In genomic region chr1:7424352-7424890, GRCh38 we compare ENCODE assay signal across 23 cellular contexts.
DNase-seq lines count a peak whose midpoint lies in the region; ATAC-seq, FAIRE-seq and TF ChIP-seq lines count a peak whose summit lies in the region.
"Had no signal": no experiment of that assay in that cellular context is flagged by ENCODE, and none has a peak within 500 bp of the region (broad histone marks: within the 10 kb centered on the region; RNA-seq: fewer than 3 reads in every experiment).

No MANE protein-coding gene starts in this region.

- peak overlapping the region; percentile 83 for H2AFZ ChIP-seq in astrocyte (ENCODE audit: low read depth, low read length)

- H3K79me2 ChIP-seq in astrocyte (ENCODE audit: insufficient read depth, low read length) = no peaks in the 10 kb centered on the region

- intact Hi-C loops in sigmoid colon (cut with DNase I) = no loop called here
- intact Hi-C loops in ovary (cut with DNase I) = no loop called here
- intact Hi-C loops in sciatic nerve (cut with DNase I) = no loop called here

- H3K36me3 ChIP-seq in astrocyte (ENCODE audit: insufficient read depth, low read length) (no peaks in the 10 kb centered on the region), sigmoid colon (no peaks in the 10 kb centered on the region), ovary (no peaks in the 10 kb centered on the region)
- H3K36me3 ChIP-seq: esophagus muscularis mucosa, gastrocnemius medialis, thoracic aorta, vagina had no signal

- ATAC-seq in sciatic nerve = no peak
- ATAC-seq: gastrocnemius medialis had no signal

- peaks cover 11% of the 10 kb centered on the region for H3K27me3 Mint-ChIP-seq in astrocyte (ENCODE audit: low read depth, unreplicated experiment)
- H3K27me3 Mint-ChIP-seq: activated CD4-positive, alpha-beta T cell treated with anti-CD3 and anti-CD28 coated beads, Interleukin-2, amount 10 ng/mL, durations not matched to agents 24 days and 14 days; stimulated activated naive CD8-positive, alpha-beta T cell treated with anti-CD3 and anti-CD28 coated beads, Interleukin-15, Interleukin-2, amounts not matched to agents 100 ng/mL and 50 ng/mL, for 24 hours had no signal

- H3K27me3 ChIP-seq in astrocyte (ENCODE audit: insufficient read depth, low read length) (no peaks in the 10 kb centered on the region), sigmoid colon (no peaks in the 10 kb centered on the region), ovary (no peaks in the 10 kb centered on the region)
- H3K27me3 ChIP-seq: esophagus muscularis mucosa, gastrocnemius medialis, vagina had no signal

- FAIRE-seq in astrocyte (lab: Jason Lieb, UNC) = no peak
- FAIRE-seq: bronchial epithelial cell had no signal

- H3K36me3 Mint-ChIP-seq in astrocyte (ENCODE audit: low read depth, unreplicated experiment) = peaks cover 2% of the 10 kb centered on the region

- H3K27ac Mint-ChIP-seq in astrocyte (ENCODE audit: unreplicated experiment) = no peak overlapping the region
- H3K27ac Mint-ChIP-seq: activated CD4-positive, alpha-beta T cell treated with anti-CD3 and anti-CD28 coated beads, Interleukin-2, amount 10 ng/mL, durations not matched to agents 24 days and 14 days; stimulated activated naive CD8-positive, alpha-beta T cell treated with anti-CD3 and anti-CD28 coated beads, Interleukin-15, Interleukin-2, amounts not matched to agents 100 ng/mL and 50 ng/mL, for 24 hours; T-helper 2 cell treated with Interferon-gamma antibody and Interleukin-4, amounts not matched to agents 5 μg/mL and 100 μg/mL, for 36 hours had no signal

- H3K27ac ChIP-seq in astrocyte (ENCODE audit: low read depth, low read length) (no peak overlapping the region), sigmoid colon (no peak overlapping the region), ovary (no peak overlapping the region)
- H3K27ac ChIP-seq: 22Rv1, esophagus muscularis mucosa, gastrocnemius medialis, thoracic aorta, vagina had no signal

- H3K4me3 ChIP-seq in astrocyte (ENCODE audit: insufficient read depth, low read depth, low read length) (no peak overlapping the region), fibroblast of pulmonary artery (replicated peaks; ENCODE audit: low read depth, low read length) (no peak overlapping the region), sigmoid colon (no peak overlapping the region), ovary (no peak overlapping the region)
- H3K4me3 ChIP-seq: esophagus muscularis mucosa, gastrocnemius medialis, thoracic aorta, vagina had no signal

- H3K9me3 ChIP-seq in astrocyte (ENCODE audit: insufficient read depth, low read depth, low read length) (no peaks in the 10 kb centered on the region), sigmoid colon (no peaks in the 10 kb centered on the region), ovary (no peaks in the 10 kb centered on the region)
- H3K9me3 ChIP-seq: esophagus muscularis mucosa, gastrocnemius medialis, thoracic aorta, vagina had no signal

- TF ChIP-seq CTCF in astrocyte (IDR thresholded peaks at IDR 0.05; ENCODE audit: insufficient read depth, low read depth, low read length) (no peak), fibroblast of pulmonary artery (IDR thresholded peaks at IDR 0.05; ENCODE audit: low read length, missing control alignments) (no peak), sigmoid colon (IDR thresholded peaks at IDR 0.05) (no peak), ovary (IDR thresholded peaks at IDR 0.05) (no peak)

- peak overlapping the region; percentile 29 for H3K4me2 ChIP-seq in astrocyte (ENCODE audit: low read length)

- peak overlapping the region; percentile 11 for H3K9ac ChIP-seq in astrocyte (ENCODE audit: low read length)

- TF ChIP-seq POLR2A in sigmoid colon (IDR thresholded peaks at IDR 0.05) = no peak
- no peak for TF ChIP-seq POLR2A in ovary (IDR thresholded peaks at IDR 0.05)

- peaks cover 16% of the 10 kb centered on the region for H3K4me1 ChIP-seq in astrocyte (ENCODE audit: insufficient read depth, low read length)
- no peaks in the 10 kb centered on the region for H3K4me1 ChIP-seq in sigmoid colon
- H3K4me1 ChIP-seq in ovary (ENCODE audit: insufficient read depth) = no peaks in the 10 kb centered on the region
- H3K4me1 ChIP-seq: gastrocnemius medialis had no signal

- 85 to 87% methylated on average over 9 of the region's 9 CpGs for WGBS in sigmoid colon, 2 donors
- WGBS in ovary, 3 donors = 76 to 87% (median 78%) methylated on average over 9 of the region's 9 CpGs

- no peaks in the 10 kb centered on the region for H4K20me1 ChIP-seq in astrocyte (ENCODE audit: insufficient read depth, low read length)

- DNase-seq in activated effector memory CD4-positive, alpha-beta T cell treated with anti-CD3 and anti-CD28 coated beads, Interleukin-2, amount 50 U/mL, for 16 hours = peak; percentile 38
- no peak for DNase-seq in activated effector memory CD4-positive, alpha-beta T cell treated with Interleukin-2 at 50 U/mL for 16 hours
- DNase-seq in astrocyte (ENCODE audit: low read depth) (peak; percentile 58), fibroblast of pulmonary artery (ENCODE audit: low read depth) (peak; percentile 34), sigmoid colon (peak; percentile 42), activated gamma-delta T cell treated with Interleukin-2 at 50 U/mL for 16 hours (no peak), ovary (no peak), sciatic nerve (ENCODE audit: low spot score) (no peak)
- DNase-seq: activated CD4-positive, alpha-beta T cell treated with anti-CD3 and anti-CD28 coated beads, Interleukin-2, amount 10 ng/mL, durations not matched to agents 24 days and 14 days; activated T-cell treated with anti-CD3 and anti-CD28 coated beads, Interleukin-2, amount 50 U/mL, for 1 hour; cortex of kidney; gastrocnemius medialis; NCI-H1092 treated with DMSO at 0.1 percent for 48 hours; NCI-H1930; NCI-H524 treated with DMSO at 0.1 percent for 48 hours had no signal

- TF ChIP-seq EP300 in sigmoid colon (IDR thresholded peaks at IDR 0.05) (no peak), ovary (IDR thresholded peaks at IDR 0.05) (no peak)

- H3K4me1 Mint-ChIP-seq in astrocyte (ENCODE audit: low read depth, unreplicated experiment) = peaks cover 9% of the 10 kb centered on the region
- H3K4me1 Mint-ChIP-seq: activated CD4-positive, alpha-beta T cell treated with anti-CD3 and anti-CD28 coated beads, Interleukin-2, amount 10 ng/mL, durations not matched to agents 24 days and 14 days; neural crest cell had no signal

- H3K9me3 Mint-ChIP-seq in astrocyte (ENCODE audit: unreplicated experiment) = peaks cover 10% of the 10 kb centered on the region
- H3K9me3 Mint-ChIP-seq: activated CD4-positive, alpha-beta T cell treated with anti-CD3 and anti-CD28 coated beads, Interleukin-2, amount 10 ng/mL, durations not matched to agents 24 days and 14 days; neural crest cell; stimulated activated naive CD8-positive, alpha-beta T cell treated with anti-CD3 and anti-CD28 coated beads, Interleukin-15, Interleukin-2, amounts not matched to agents 100 ng/mL and 50 ng/mL, for 24 hours; T-helper 2 cell treated with Interferon-gamma antibody and Interleukin-4, amounts not matched to agents 5 μg/mL and 100 μg/mL, for 36 hours had no signal

- no peak overlapping the region for H3K4me3 Mint-ChIP-seq in astrocyte (ENCODE audit: unreplicated experiment)
- H3K4me3 Mint-ChIP-seq: activated CD4-positive, alpha-beta T cell treated with anti-CD3 and anti-CD28 coated beads, Interleukin-2, amount 10 ng/mL, durations not matched to agents 24 days and 14 days; neural crest cell; stimulated activated naive CD8-positive, alpha-beta T cell treated with anti-CD3 and anti-CD28 coated beads, Interleukin-15, Interleukin-2, amounts not matched to agents 100 ng/mL and 50 ng/mL, for 24 hours; T-helper 2 cell treated with Interferon-gamma antibody and Interleukin-4, amounts not matched to agents 5 μg/mL and 100 μg/mL, for 36 hours had no signal

Comparison
In these comparisons a context has a peak if more than half of its experiments do, and no peak if none do; other contexts are left out.
1. DNase-seq: peak in activated effector memory CD4-positive, alpha-beta T cell treated with anti-CD3 and anti-CD28 coated beads, Interleukin-2, amount 50 U/mL, for 16 hours (single experiment), astrocyte (single experiment), fibroblast of pulmonary artery (single experiment) and sigmoid colon (single experiment); none in activated effector memory CD4-positive, alpha-beta T cell treated with Interleukin-2 at 50 U/mL for 16 hours (single experiment), activated gamma-delta T cell treated with Interleukin-2 at 50 U/mL for 16 hours (single experiment), ovary (0 of 5) and sciatic nerve (single experiment).